ENCODE assay signal across 2 cellular contexts in the genomic region with DNA sequence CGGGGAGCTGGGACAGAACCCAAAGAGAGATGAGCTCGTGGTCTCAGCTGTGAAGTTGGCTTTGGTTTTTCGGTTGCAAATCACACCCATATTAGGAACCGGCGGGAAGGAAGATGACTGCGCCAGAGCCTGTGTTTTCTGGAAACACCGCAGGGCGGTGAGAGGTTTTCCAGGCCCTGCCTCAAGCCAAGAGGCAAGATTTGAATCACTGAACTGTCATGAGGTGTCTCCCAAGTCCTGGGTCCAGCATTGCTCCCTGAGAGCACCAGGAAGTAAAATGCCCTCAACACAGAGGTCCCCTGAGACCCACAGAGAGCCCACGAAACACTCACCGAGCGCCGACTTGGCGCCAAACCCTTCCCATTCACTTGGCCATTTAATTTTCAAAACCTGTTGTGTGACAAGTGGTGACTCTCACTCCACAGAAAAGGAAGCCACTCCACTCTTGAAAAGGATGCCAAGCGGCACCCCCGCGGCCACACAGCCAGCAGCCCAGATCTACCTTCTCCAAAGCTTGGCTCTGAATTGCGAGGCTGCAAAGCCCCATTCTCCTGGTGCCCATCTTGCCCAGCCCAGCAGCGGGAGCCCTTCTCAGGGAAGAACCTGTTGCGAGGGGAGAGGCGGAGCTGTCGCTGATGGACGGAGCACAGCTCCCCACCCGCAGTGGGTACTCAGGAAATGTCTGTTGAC.
TF ChIP-seq lines count a peak whose summit lies in the region.

No MANE protein-coding gene starts in this region.

TF ChIP-seq in GM12891, 5 proteins besides CTCF, POLR2A, EP300 and RAD21:
- no peak for TF ChIP-seq POLR2AphosphoS5 (IDR thresholded peaks at IDR 0.05; ENCODE audit: low read depth, low read length)
- TF ChIP-seq SPI1 (IDR thresholded peaks at IDR 0.05; ENCODE audit: low read depth, low read length): no peak
- no peak for TF ChIP-seq PAX5 (IDR thresholded peaks at IDR 0.05; ENCODE audit: insufficient read depth, low read length, severe bottlenecking)
- TF ChIP-seq TAF1 (IDR thresholded peaks at IDR 0.05; ENCODE audit: low read depth, low read length): no peak
- no peak for TF ChIP-seq POU2F2 (IDR thresholded peaks at IDR 0.05; ENCODE audit: low read depth, low read length)

TF ChIP-seq in H1, 55 proteins besides CTCF, POLR2A, EP300 and RAD21:
- TF ChIP-seq, protein P1, sequence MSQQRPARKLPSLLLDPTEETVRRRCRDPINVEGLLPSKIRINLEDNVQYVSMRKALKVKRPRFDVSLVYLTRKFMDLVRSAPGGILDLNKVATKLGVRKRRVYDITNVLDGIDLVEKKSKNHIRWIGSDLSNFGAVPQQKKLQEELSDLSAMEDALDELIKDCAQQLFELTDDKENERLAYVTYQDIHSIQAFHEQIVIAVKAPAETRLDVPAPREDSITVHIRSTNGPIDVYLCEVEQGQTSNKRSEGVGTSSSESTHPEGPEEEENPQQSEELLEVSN (IDR thresholded peaks at IDR 0.05): 0 out of 2 replicates have a peak, but pooled peaks have one; percentile 16
- no peak for TF ChIP-seq KDM4A (IDR thresholded peaks at IDR 0.05; ENCODE audit: low read depth, low read length, severe bottlenecking)
